ENCODE assay signal across 20 cellular contexts in the genomic region with DNA sequence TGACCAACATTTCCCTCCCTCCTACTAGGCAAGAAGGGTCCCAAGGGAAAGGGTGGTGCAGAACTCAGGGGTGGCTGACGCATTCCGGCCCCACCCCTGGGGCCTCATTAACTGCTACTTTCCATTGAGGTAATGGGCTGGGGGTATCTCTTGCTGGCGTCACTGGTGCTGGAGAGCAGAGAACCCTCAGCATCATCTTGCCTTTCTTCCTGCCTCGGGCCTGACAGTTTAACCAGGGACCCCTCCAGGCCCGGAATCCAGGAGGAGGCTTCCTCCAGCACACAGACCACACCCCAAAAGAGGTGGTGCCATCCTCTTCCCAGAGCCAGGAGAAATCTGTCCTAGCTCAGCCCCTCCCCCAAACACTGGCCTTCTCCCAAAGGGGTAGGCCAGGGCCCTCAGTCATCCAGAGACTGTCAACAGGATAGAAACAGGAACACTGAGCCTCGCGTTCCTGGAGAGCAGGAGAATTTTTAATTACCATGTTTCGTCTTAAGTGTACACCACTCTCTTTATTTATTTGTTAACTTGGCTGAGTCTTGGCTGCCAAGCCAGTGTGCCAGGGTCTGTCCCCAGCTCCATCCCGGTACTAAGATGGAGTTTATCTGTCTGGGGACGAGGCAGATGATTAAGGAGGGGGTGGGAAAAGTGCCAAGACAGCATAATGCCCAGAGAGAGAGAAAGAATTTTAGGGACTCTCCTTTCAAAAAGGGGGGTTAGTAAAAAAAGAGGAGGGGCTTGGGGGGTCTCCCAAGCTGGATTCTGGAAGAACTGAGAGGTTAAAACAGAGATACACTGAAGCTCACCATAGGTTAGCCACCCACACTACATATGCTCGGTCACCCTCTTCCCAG. TPM values are rescaled to one million over a fixed set of nuclear protein-coding genes. Genes with fewer than 3 reads are reported as not detected.
A peak's percentile ranks its signal among the peaks of the same experiment; 100 is the strongest.
DNase-seq lines count a peak whose midpoint lies in the region; ATAC-seq, FAIRE-seq and TF ChIP-seq lines count a peak whose summit lies in the region.
"Had no signal": no experiment of that assay in that cellular context is flagged by ENCODE, and none has a peak within 500 bp of the region (broad histone marks: within the 10 kb centered on the region; RNA-seq: fewer than 3 reads in every experiment).

No MANE protein-coding gene starts in this region.

- peaks cover 35% of the 10 kb centered on the region for H3K4me1 ChIP-seq in HEK293 (ENCODE audit: control insufficient read depth, insufficient read depth, low read length)
- peaks cover 50% of the 10 kb centered on the region for H3K4me1 ChIP-seq in keratinocyte (ENCODE audit: control insufficient read depth, extremely low read depth, insufficient read depth, low read length)

- no peaks in the 10 kb centered on the region for H3K9me1 ChIP-seq in keratinocyte (ENCODE audit: control insufficient read depth, extremely low read depth, insufficient read depth, low read length)

- CTCF ChIA-PET in HEK293 (lab: Yijun Ruan, JAX): no interaction called here

- peak; percentile 27 for DNase-seq in AG08396 (ENCODE audit: low spot score)
- DNase-seq in keratinocyte (ENCODE audit: low read depth, low spot score): no peak
- DNase-seq in GM13976 (ENCODE audit: low spot score): no peak
- DNase-seq in occipital lobe (lab: John Stamatoyannopoulos, UW): no peak
- no peak for DNase-seq in cerebellar cortex (ENCODE audit: low spot score)
- DNase-seq: adrenal gland; AML-193; mucosa of descending colon; NCI-H187 treated with DMSO at 0.1 percent for 48 hours; NCI-H510A treated with DMSO at 0.1 percent for 48 hours; ovary; Peyer's patch; stimulated activated naive CD4-positive, alpha-beta T cell; SW 1271 had no signal

- no peak overlapping the region for H3K9ac ChIP-seq in keratinocyte (ENCODE audit: control insufficient read depth, extremely low read depth, insufficient read depth, low read length)

- H3K4me2 ChIP-seq in keratinocyte (ENCODE audit: control insufficient read depth, extremely low read depth, insufficient read depth, low read depth, low read length): peak overlapping the region; percentile 31
- H3K4me2 ChIP-seq: smooth muscle cell had no signal

- H3K4me3 Mint-ChIP-seq in brain: peak overlapping the region in 1 of 5 experiments; percentile 66

- H3K79me2 ChIP-seq in keratinocyte (ENCODE audit: control insufficient read depth, insufficient read depth, low read length): peaks cover 48% of the 10 kb centered on the region

- H3K4me3 ChIP-seq in HEK293 (ENCODE audit: low read depth, low read length) (no peak overlapping the region), keratinocyte (ENCODE audit: control insufficient read depth in 2 of 3, extremely low read depth in 1 of 3, insufficient read depth in 2 of 3, low read depth in 1 of 3, low read length in 3 of 3) (no peak overlapping the region)
- H3K4me3 ChIP-seq: adrenal gland, mucosa of descending colon, ovary, Peyer's patch, smooth muscle cell had no signal

- in situ Hi-C loops in GM13976 (cut with MboI; ENCODE audit: low sequenced_read_pairs, unreplicated experiment): no loop called here

- H3K27me3 ChIP-seq in keratinocyte (ENCODE audit: control insufficient read depth, extremely low read depth, insufficient read depth, low read length): no peaks in the 10 kb centered on the region
- H3K27me3 ChIP-seq: adrenal gland, ovary, Peyer's patch had no signal

- H3K27ac ChIP-seq in HEK293 (ENCODE audit: extremely low read depth, low read depth, low read length) (no peak overlapping the region), keratinocyte (ENCODE audit: control insufficient read depth, insufficient read depth, low read length) (no peak overlapping the region)
- H3K27ac ChIP-seq: adrenal gland, ovary, Peyer's patch had no signal

- H3K27me3 Mint-ChIP-seq in brain: peaks cover 46% of the 10 kb centered on the region

- H3K9me3 Mint-ChIP-seq in brain: no peaks in the 10 kb centered on the region

- H3K27ac Mint-ChIP-seq in brain: peak overlapping the region in 3 of 5 experiments; percentile 24 to 51 (median 38)

- H2AFZ ChIP-seq in keratinocyte (ENCODE audit: control insufficient read depth, low read length): no peak overlapping the region

- no peak for FAIRE-seq in keratinocyte (lab: Jason Lieb, UNC)
- FAIRE-seq: D721Med, islet of Langerhans had no signal

- no peak for TF ChIP-seq CTCF in HEK293 (tag by site-specific recombination; IDR thresholded peaks at IDR 0.05)
- no peak for TF ChIP-seq CTCF in brain (conservative IDR thresholded peaks at IDR 0.05)
- no peak for TF ChIP-seq CTCF in keratinocyte (optimal IDR thresholded peaks at IDR 0.05 in 1 of 3, IDR thresholded peaks at IDR 0.05 in 1 of 3, conservative IDR thresholded peaks at IDR 0.05 in 1 of 3; ENCODE audit: extremely low read depth in 1 of 3, insufficient read depth in 2 of 3, low read length in 3 of 3)
- TF ChIP-seq CTCF in GM13976 (IDR thresholded peaks at IDR 0.05; ENCODE audit: borderline replicate concordance, control extremely low read depth, extremely low read depth, insufficient read depth, missing control alignments): no peak

- POLR2A ChIA-PET in HEK293 (lab: Yijun Ruan, JAX): no interaction called here

- no peak for ATAC-seq in HG03159 (IDR thresholded peaks at IDR 0.05; ENCODE audit: unreplicated experiment)
- ATAC-seq: mucosa of descending colon had no signal

- no peaks in the 10 kb centered on the region for H4K20me1 ChIP-seq in keratinocyte (ENCODE audit: control insufficient read depth, extremely low read depth, insufficient read depth, low read length)

- H3K36me3 ChIP-seq in HEK293 (ENCODE audit: control insufficient read depth in 2 of 2, insufficient read depth in 1 of 2, low read length in 2 of 2) (no peaks in the 10 kb centered on the region), keratinocyte (ENCODE audit: control insufficient read depth in 2 of 2, extremely low read depth in 1 of 2, insufficient read depth in 2 of 2, low read length in 2 of 2) (peaks cover 2% of the 10 kb centered on the region in 2 experiments)
- H3K36me3 ChIP-seq: adrenal gland, ovary, Peyer's patch had no signal

- dilution Hi-C loops in keratinocyte (cut with MboI; ENCODE audit: extremely low pct_ligation_motif_present, low sequenced_read_pairs): no loop called here

- H3K36me3 Mint-ChIP-seq in brain: peaks cover 7% of the 10 kb centered on the region

- peaks cover 53% of the 10 kb centered on the region for H3K4me1 Mint-ChIP-seq in brain

- H3K9me3 ChIP-seq in HEK293 (ENCODE audit: control insufficient read depth, insufficient read depth, low read depth, low read length) (no peaks in the 10 kb centered on the region), keratinocyte (ENCODE audit: control insufficient read depth, low read depth, low read length) (no peaks in the 10 kb centered on the region)
- H3K9me3 ChIP-seq: adrenal gland, mucosa of descending colon, ovary, Peyer's patch had no signal

TF ChIP-seq in HEK293, 187 proteins besides CTCF, POLR2A, EP300 and RAD21 (continues in another document):
- TF ChIP-seq SP2 (tag by site-specific recombination; IDR thresholded peaks at IDR 0.05) (peak; percentile 56), ZNF529 (tag by site-specific recombination; IDR thresholded peaks at IDR 0.05; ENCODE audit: insufficient replicate concordance) (no peak), ZNF660 (tag by site-specific recombination; IDR thresholded peaks at IDR 0.05) (no peak), ZNF311 (tag by site-specific recombination; IDR thresholded peaks at IDR 0.05; ENCODE audit: borderline replicate concordance) (no peak), ZNF169 (tag by site-specific recombination; IDR thresholded peaks at IDR 0.05) (no peak), ZNF791 (tag by site-specific recombination; IDR thresholded peaks at IDR 0.05) (no peak)
- TF ChIP-seq, protein P1, sequence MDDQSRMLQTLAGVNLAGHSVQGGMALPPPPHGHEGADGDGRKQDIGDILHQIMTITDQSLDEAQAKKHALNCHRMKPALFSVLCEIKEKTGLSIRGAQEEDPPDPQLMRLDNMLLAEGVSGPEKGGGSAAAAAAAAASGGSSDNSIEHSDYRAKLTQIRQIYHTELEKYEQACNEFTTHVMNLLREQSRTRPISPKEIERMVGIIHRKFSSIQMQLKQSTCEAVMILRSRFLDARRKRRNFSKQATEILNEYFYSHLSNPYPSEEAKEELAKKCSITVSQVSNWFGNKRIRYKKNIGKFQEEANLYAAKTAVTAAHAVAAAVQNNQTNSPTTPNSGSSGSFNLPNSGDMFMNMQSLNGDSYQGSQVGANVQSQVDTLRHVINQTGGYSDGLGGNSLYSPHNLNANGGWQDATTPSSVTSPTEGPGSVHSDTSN (CRISPR knock-in tag; IDR thresholded peaks at IDR 0.05): no peak
- TF ChIP-seq, protein P2, sequence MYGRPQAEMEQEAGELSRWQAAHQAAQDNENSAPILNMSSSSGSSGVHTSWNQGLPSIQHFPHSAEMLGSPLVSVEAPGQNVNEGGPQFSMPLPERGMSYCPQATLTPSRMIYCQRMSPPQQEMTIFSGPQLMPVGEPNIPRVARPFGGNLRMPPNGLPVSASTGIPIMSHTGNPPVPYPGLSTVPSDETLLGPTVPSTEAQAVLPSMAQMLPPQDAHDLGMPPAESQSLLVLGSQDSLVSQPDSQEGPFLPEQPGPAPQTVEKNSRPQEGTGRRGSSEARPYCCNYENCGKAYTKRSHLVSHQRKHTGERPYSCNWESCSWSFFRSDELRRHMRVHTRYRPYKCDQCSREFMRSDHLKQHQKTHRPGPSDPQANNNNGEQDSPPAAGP (tag by site-specific recombination; IDR thresholded peaks at IDR 0.05): peak; percentile 80

RNA-seq across cellular contexts. Expression of a gene that starts 5.1 kb away (rescaled TPM):
- polyA plus RNA-seq in brain (ENCODE audit: insufficient read depth, low read depth, low replicate concordance) (1.3 TPM), keratinocyte (20.9 to 49.7 TPM (median 33.6 TPM) in 3 replicates)
- 12.1 TPM for polyA plus RNA-seq in keratinocyte (2011; ENCODE audit: low read depth)
- 20.1 and 31.5 TPM in 2 replicates for polyA plus RNA-seq in keratinocyte (2011; cell fraction: cytosol; rRNA removed)
- 31.1 and 41.0 TPM in 2 replicates for polyA plus RNA-seq in keratinocyte (2011; cell fraction: nucleus; rRNA removed)
- 25.3 and 57.1 TPM in 2 replicates for polyA plus RNA-seq in keratinocyte (2012; ENCODE audit: low replicate concordance)
- 23.2 to 57.2 TPM (median 36.7 TPM) in 3 replicates for polyA minus RNA-seq in keratinocyte
- polyA minus RNA-seq in keratinocyte (2011; cell fraction: cytosol; rRNA and poly(A)+ RNA removed): 34.0 TPM
- 13.2 TPM in 2 replicates for polyA minus RNA-seq in keratinocyte (2011; cell fraction: nucleus; rRNA and poly(A)+ RNA removed)
- total RNA-seq in occipital lobe: 1.4 TPM

RNA-seq across cellular contexts. Expression of a gene that starts 57.3 kb away (rescaled TPM):
- polyA plus RNA-seq in brain (ENCODE audit: insufficient read depth, low read depth, low replicate concordance): 54.1 TPM
- polyA plus RNA-seq in keratinocyte: 25.2 to 32.4 TPM (median 30.1 TPM) in 3 replicates
- 43.2 TPM for polyA plus RNA-seq in keratinocyte (2011; ENCODE audit: low read depth)
- 21.2 and 25.9 TPM in 2 replicates for polyA plus RNA-seq in keratinocyte (2011; cell fraction: cytosol; rRNA removed)
- 50.0 and 52.1 TPM in 2 replicates for polyA plus RNA-seq in keratinocyte (2011; cell fraction: nucleus; rRNA removed)
- polyA plus RNA-seq in keratinocyte (2012; ENCODE audit: low replicate concordance): 21.6 and 30.5 TPM in 2 replicates
- polyA minus RNA-seq in keratinocyte: 33.1 to 75.5 TPM (median 60.5 TPM) in 3 replicates
- polyA minus RNA-seq in keratinocyte (2011; cell fraction: cytosol; rRNA and poly(A)+ RNA removed): 24.9 TPM
- 40.2 and 54.8 TPM in 2 replicates for polyA minus RNA-seq in keratinocyte (2011; cell fraction: nucleus; rRNA and poly(A)+ RNA removed)
- total RNA-seq in occipital lobe: 36.3 TPM
